20 cellular contexts compared by ENCODE assay signal in genomic region chr7:45061807-45062206, GRCh38. TPM values are rescaled to one million over a fixed set of nuclear protein-coding genes. Genes with fewer than 3 reads are reported as not detected.
DNase-seq lines count a peak whose midpoint lies in the region; ATAC-seq, FAIRE-seq and TF ChIP-seq lines count a peak whose summit lies in the region.
"Had no signal": no experiment of that assay in that cellular context is flagged by ENCODE, and none has a peak within 500 bp of the region (broad histone marks: within the 10 kb centered on the region; RNA-seq: fewer than 3 reads in every experiment).

No MANE protein-coding gene starts in this region.

- peaks cover 15 to 34% of the 10 kb centered on the region in 2 experiments for H3K36me3 ChIP-seq in GM12878 (ENCODE audit: control insufficient read depth in 2 of 2, insufficient read depth in 2 of 2, low read length in 1 of 2)

- H3K27me3 ChIP-seq in GM12878 (replicated peaks in 1 of 2; ENCODE audit: control insufficient read depth in 2 of 2, insufficient read depth in 2 of 2, low read length in 1 of 2) = no peaks in the 10 kb centered on the region
- H3K27me3 ChIP-seq: esophagus squamous epithelium had no signal

- no TSS peak for BruUV-seq in GM12878 (replicated peaks; lab: Mats Ljungman, UMichigan)

- POLR2A ChIA-PET in GM12878 (lab: Charles Lee) = interaction anchor here (1.0 kb wide), 1 partner anchor 61 kb away, joined by 3 read pairs; no protein-coding TSS in a partner anchor

- in situ Hi-C loops in GM12878 (cut with MboI) = no loop called here

- H3K4me1 ChIP-seq in GM12878 (ENCODE audit: control insufficient read depth, insufficient read depth, low read length) = 0 out of 2 replicates have a peak, but pooled peaks cover 8% of the 10 kb centered on the region

- TF ChIP-seq EP300 in GM12878 (IDR thresholded peaks at IDR 0.05; ENCODE audit: borderline replicate concordance in 1 of 2, control insufficient read depth in 1 of 2, low read depth in 2 of 2, low read length in 2 of 2) = no peak

- H3K9me3 Mint-ChIP-seq in activated naive CD4-positive, alpha-beta T cell treated with anti-CD3 and anti-CD28 coated beads for 36 hours = no peaks in the 10 kb centered on the region
- no peaks in the 10 kb centered on the region for H3K9me3 Mint-ChIP-seq in stimulated activated effector memory CD8-positive, alpha-beta T cell treated with anti-CD3 and anti-CD28 coated beads, Interleukin-12 subunit alpha, Interleukin-12 subunit beta, amount 100 ng/mL, for 72 hours
- H3K9me3 Mint-ChIP-seq: GM23338 had no signal

- peak overlapping the region; percentile 62 for H3K27ac Mint-ChIP-seq in activated naive CD4-positive, alpha-beta T cell treated with anti-CD3 and anti-CD28 coated beads for 36 hours
- H3K27ac Mint-ChIP-seq in T-helper 17 cell = peak overlapping the region; percentile 92
- H3K27ac Mint-ChIP-seq in stimulated activated effector memory CD8-positive, alpha-beta T cell treated with anti-CD3 and anti-CD28 coated beads, Interleukin-12 subunit alpha, Interleukin-12 subunit beta, amount 100 ng/mL, for 72 hours = peak overlapping the region; percentile 49
- H3K27ac Mint-ChIP-seq: GM23338 had no signal

- FAIRE-seq in GM12878 (lab: Jason Lieb, UNC) = no peak
- FAIRE-seq: GM12892, kidney had no signal

- TF ChIP-seq POLR2A in GM12878 (IDR thresholded peaks at IDR 0.05; ENCODE audit: low read depth, low read length) = no peak

- no peak for DNase-seq in activated naive CD4-positive, alpha-beta T cell treated with anti-CD3 and anti-CD28 coated beads for 36 hours
- no peak for DNase-seq in activated naive CD4-positive, alpha-beta T cell treated with anti-CD3 and anti-CD28 coated beads, Interleukin-2, amount 50 U/mL, for 16 hours
- DNase-seq in T-helper 17 cell = no peak
- DNase-seq in GM12878 (ENCODE audit: low read depth, low spot score) = no peak
- DNase-seq in stimulated activated effector memory CD8-positive, alpha-beta T cell treated with anti-CD3 and anti-CD28 coated beads, Interleukin-12 subunit alpha, Interleukin-12 subunit beta, amount 100 ng/mL, for 72 hours (ENCODE audit: low spot score in 2 of 2) = no peak
- no peak for DNase-seq in D341Med (ENCODE audit: low spot score)
- no peak for DNase-seq in NK-92 treated with Interleukin-12 subunit alpha and Interleukin-12 subunit beta, amount 100 ng/mL, for 24 hours (lab: John Stamatoyannopoulos, UW)
- no peak for DNase-seq in caudate nucleus (lab: John Stamatoyannopoulos, UW)
- DNase-seq: activated naive CD4-positive, alpha-beta T cell treated with Interleukin-2 at 50 U/mL for 16 hours; esophagus squamous epithelium; lower lobe of right lung; MM.1S; NCI-H1436 treated with DMSO at 0.1 percent for 48 hours; NCI-H2171 treated with DMSO at 0.1 percent for 48 hours; NCI-H526 treated with DMSO at 0.1 percent for 48 hours; right cardiac atrium had no signal

- WGBS in GM12878 (ENCODE audit: insufficient coverage, insufficient replicate concordance, low lambda C conversion rate, missing lambda C conversion rate) = 100% methylated on average over 1 of the region's 1 CpG

- no peak overlapping the region for H3K4me2 ChIP-seq in GM12878 (ENCODE audit: control insufficient read depth, insufficient read depth)
- H3K4me2 ChIP-seq: GM23338 had no signal

- no peak overlapping the region for H2AFZ ChIP-seq in GM12878 (ENCODE audit: control insufficient read depth, low read depth, low read length)
- H2AFZ ChIP-seq: GM23338 had no signal

- H3K9ac ChIP-seq in GM12878 (ENCODE audit: control insufficient read depth, insufficient read depth, low read length) = no peak overlapping the region

- peaks cover 4% of the 10 kb centered on the region; the same call in 1 of the 2 replicates for H4K20me1 ChIP-seq in GM12878 (ENCODE audit: control insufficient read depth, insufficient read depth)

- H3K79me2 ChIP-seq in GM12878 (ENCODE audit: control insufficient read depth, insufficient read depth, low read length) = peaks cover 19% of the 10 kb centered on the region

- RAD21 ChIA-PET in GM12878 (lab: Charles Lee; ENCODE audit: unreplicated experiment) = interaction anchor here (0.7 to 1.8 kb wide), 6 partner anchors 16 to 88 kb away, joined by 3 to 10 read pairs (median 4); no protein-coding TSS in a partner anchor

- no peak overlapping the region for H3K4me3 Mint-ChIP-seq in activated naive CD4-positive, alpha-beta T cell treated with anti-CD3 and anti-CD28 coated beads for 36 hours
- H3K4me3 Mint-ChIP-seq in T-helper 17 cell = no peak overlapping the region
- no peak overlapping the region for H3K4me3 Mint-ChIP-seq in stimulated activated effector memory CD8-positive, alpha-beta T cell treated with anti-CD3 and anti-CD28 coated beads, Interleukin-12 subunit alpha, Interleukin-12 subunit beta, amount 100 ng/mL, for 72 hours
- H3K4me3 Mint-ChIP-seq: GM23338 had no signal

- intact Hi-C loops in activated naive CD4-positive, alpha-beta T cell treated with anti-CD3 and anti-CD28 coated beads for 36 hours (cut with micrococcal nuclease) = no loop called here
- intact Hi-C loops in GM12878 (cut with micrococcal nuclease; ENCODE audit: unreplicated experiment) = no loop called here

- no peaks in the 10 kb centered on the region for H3K27me3 Mint-ChIP-seq in activated naive CD4-positive, alpha-beta T cell treated with anti-CD3 and anti-CD28 coated beads for 36 hours (ENCODE audit: low read depth)
- H3K27me3 Mint-ChIP-seq in T-helper 17 cell = no peaks in the 10 kb centered on the region

- H3K36me3 Mint-ChIP-seq in activated naive CD4-positive, alpha-beta T cell treated with anti-CD3 and anti-CD28 coated beads for 36 hours (ENCODE audit: low read depth) = peaks cover 24% of the 10 kb centered on the region
- peaks cover 12% of the 10 kb centered on the region for H3K36me3 Mint-ChIP-seq in T-helper 17 cell (ENCODE audit: low read depth)
- H3K36me3 Mint-ChIP-seq in stimulated activated effector memory CD8-positive, alpha-beta T cell treated with anti-CD3 and anti-CD28 coated beads, Interleukin-12 subunit alpha, Interleukin-12 subunit beta, amount 100 ng/mL, for 72 hours = peaks cover 55% of the 10 kb centered on the region

- CTCF ChIA-PET in activated naive CD4-positive, alpha-beta T cell treated with anti-CD3 and anti-CD28 coated beads for 36 hours (lab: Charles Lee) = interaction anchor here (0.6 to 2.0 kb wide), 2 partner anchors 31 to 88 kb away, joined by 3 to 7 read pairs; no protein-coding TSS in a partner anchor
- CTCF ChIA-PET in GM12878 (lab: Yijun Ruan, JAX) = interaction anchor here (0.6 to 0.9 kb wide), 3 partner anchors 42 to 88 kb away, joined by 3 read pairs; no protein-coding TSS in a partner anchor

- SMC1A ChIA-PET in GM12878 (lab: Charles Lee; ENCODE audit: uncharacterized antibody, unreplicated experiment) = interaction anchor here (1.1 to 2.2 kb wide), 5 partner anchors 10 to 88 kb away, joined by 3 to 7 read pairs (median 4); no protein-coding TSS in a partner anchor

- H3K4me1 Mint-ChIP-seq in activated naive CD4-positive, alpha-beta T cell treated with anti-CD3 and anti-CD28 coated beads for 36 hours (ENCODE audit: low read depth) = peaks cover 45% of the 10 kb centered on the region
- peaks cover 43% of the 10 kb centered on the region for H3K4me1 Mint-ChIP-seq in T-helper 17 cell
- H3K4me1 Mint-ChIP-seq in stimulated activated effector memory CD8-positive, alpha-beta T cell treated with anti-CD3 and anti-CD28 coated beads, Interleukin-12 subunit alpha, Interleukin-12 subunit beta, amount 100 ng/mL, for 72 hours = peaks cover 77% of the 10 kb centered on the region
- H3K4me1 Mint-ChIP-seq: GM23338 had no signal

- H3K9me3 ChIP-seq in T-helper 17 cell (ENCODE audit: control insufficient read depth, low read length, poor library complexity, severe bottlenecking) = no peaks in the 10 kb centered on the region
- no peaks in the 10 kb centered on the region for H3K9me3 ChIP-seq in GM12878 (replicated peaks; ENCODE audit: control insufficient read depth, insufficient read depth, low read length)
- H3K9me3 ChIP-seq: esophagus squamous epithelium, lower lobe of right lung had no signal

- peak; percentile 48 for ATAC-seq in T-helper 17 cell
- ATAC-seq in GM12878 = peak; percentile 73
- ATAC-seq in stimulated activated effector memory CD8-positive, alpha-beta T cell treated with anti-CD3 and anti-CD28 coated beads, Interleukin-12 subunit alpha, Interleukin-12 subunit beta, amount 100 ng/mL, for 72 hours = no peak
- ATAC-seq: GM23338, lower lobe of right lung, right cardiac atrium had no signal

- H3K4me3 ChIP-seq in GM12878 = no peak overlapping the region
- H3K4me3 ChIP-seq: esophagus squamous epithelium, GM23338, lower lobe of right lung had no signal

- TF ChIP-seq RAD21 in GM12878 (IDR thresholded peaks at IDR 0.05; ENCODE audit: insufficient read depth, low read depth, low read length) = no peak

- H3K27ac ChIP-seq in GM12878 (ENCODE audit: control insufficient read depth, insufficient read depth) (peak overlapping the region; percentile 1; the same call in 1 of the 2 replicates), caudate nucleus (ENCODE audit: low read depth, low read length) (no peak overlapping the region)
- H3K27ac ChIP-seq: esophagus squamous epithelium, lower lobe of right lung had no signal

- no peak for TF ChIP-seq CTCF in GM12878 (IDR thresholded peaks at IDR 0.05 in 2 of 3, conservative IDR thresholded peaks at IDR 0.05 in 1 of 3; ENCODE audit: control insufficient read depth in 2 of 3, extremely low read depth in 1 of 3, insufficient read depth in 1 of 3, low read depth in 3 of 3, low read length in 3 of 3)

RNA-seq across cellular contexts. Expression of gene NACAD, which starts 27.0 kb away (rescaled TPM):
- under 1 TPM; 0.05 TPM for total RNA-seq in activated naive CD4-positive, alpha-beta T cell treated with anti-CD3 and anti-CD28 coated beads for 36 hours
- total RNA-seq in T-helper 17 cell (under 1 TPM; 0.15 to 0.47 TPM), GM12878 (2014; rRNA removed) (not detected in 2 replicates), GM12878 (2014; rRNA removed; fragmentation: Illumina TruSeq; extraction: Trizol) (not detected in 2 replicates), GM12878 (2021) (not detected in 2 replicates)
- 0.10 TPM in 1 of 2 replicates, not detected in the other for total RNA-seq in GM12878 (2013; cell fraction: nucleolus; rRNA removed)
- polyA plus RNA-seq in GM12878 (2011; ENCODE audit: low read depth) = not detected
- polyA plus RNA-seq in GM12878 (2011; rRNA removed) (not detected in 2 replicates), GM12878 (2014; fragmentation: Illumina TruSeq; extraction: Trizol) (not detected in 2 replicates), GM12878 (2014; fragmentation: Nextera tagmentation; extraction: Ambion mirVana) (not detected), GM12878 (2014; rRNA removed) (not detected in 2 replicates), GM12878 (2016; fragmentation: Nextera tagmentation; extraction: Ambion mirVana) (not detected)
- polyA plus RNA-seq in GM12878 (2011; cell fraction: cytosol; rRNA removed) = 0.03 TPM in 1 of 2 replicates, not detected in the other
- 0.13 and 0.15 TPM in 2 replicates for polyA plus RNA-seq in GM12878 (2011; cell fraction: nucleus; rRNA removed)
- polyA plus RNA-seq in GM12878 (2012) = not detected in 2 replicates
- polyA minus RNA-seq in GM12878 (2011; rRNA and poly(A)+ RNA removed) = not detected in 2 replicates
- not detected in 2 replicates for polyA minus RNA-seq in GM12878 (2011; cell fraction: cytosol; rRNA and poly(A)+ RNA removed)
- not detected in 2 replicates for polyA minus RNA-seq in GM12878 (2011; cell fraction: nucleus; rRNA and poly(A)+ RNA removed)
- total RNA-seq: OCI-LY7 had no signal

RNA-seq across cellular contexts. Expression of gene TBRG4, which starts 49.7 kb away (rescaled TPM):
- 100 to 1,000 TPM; 127 to 136 TPM for total RNA-seq in activated naive CD4-positive, alpha-beta T cell treated with anti-CD3 and anti-CD28 coated beads for 36 hours
- total RNA-seq in T-helper 17 cell = 10 to 100 TPM; 63.6 to 85.1 TPM
- 249 and 291 TPM in 2 replicates for total RNA-seq in GM12878 (2013; cell fraction: nucleolus; rRNA removed)
- 124 and 128 TPM in 2 replicates for total RNA-seq in GM12878 (2014; rRNA removed)
- 54.5 and 59.6 TPM in 2 replicates for total RNA-seq in GM12878 (2014; rRNA removed; fragmentation: Illumina TruSeq; extraction: Trizol)
- 109 and 117 TPM in 2 replicates for total RNA-seq in GM12878 (2021)
- polyA plus RNA-seq in GM12878 (2011; ENCODE audit: low read depth) = 60.7 TPM
- polyA plus RNA-seq in GM12878 (2011; rRNA removed) = 79.4 and 126 TPM in 2 replicates
- 124 and 201 TPM in 2 replicates for polyA plus RNA-seq in GM12878 (2011; cell fraction: cytosol; rRNA removed)
- 523 and 538 TPM in 2 replicates for polyA plus RNA-seq in GM12878 (2011; cell fraction: nucleus; rRNA removed)
- 68.8 and 75.2 TPM in 2 replicates for polyA plus RNA-seq in GM12878 (2012)
- 58.8 and 119 TPM in 2 replicates for polyA plus RNA-seq in GM12878 (2014; fragmentation: Illumina TruSeq; extraction: Trizol)
- polyA plus RNA-seq in GM12878 (2014; fragmentation: Nextera tagmentation; extraction: Ambion mirVana) = 10 to 100 TPM in 1 of 2 experiments, 1 to 10 TPM in 1; 8.4 to 13.3 TPM
- 104 and 111 TPM in 2 replicates for polyA plus RNA-seq in GM12878 (2014; rRNA removed)
- 100 to 1,000 TPM; 124 to 130 TPM for polyA plus RNA-seq in GM12878 (2016; fragmentation: Nextera tagmentation; extraction: Ambion mirVana)
- 145 and 219 TPM in 2 replicates for polyA minus RNA-seq in GM12878 (2011; rRNA and poly(A)+ RNA removed)
- polyA minus RNA-seq in GM12878 (2011; cell fraction: cytosol; rRNA and poly(A)+ RNA removed) = 56.4 and 73.5 TPM in 2 replicates
- 184 and 261 TPM in 2 replicates for polyA minus RNA-seq in GM12878 (2011; cell fraction: nucleus; rRNA and poly(A)+ RNA removed)
